1 cellular context compared by ENCODE assay signal in genomic region chr18:3585656-3586509, GRCh38.
TF ChIP-seq lines count a peak whose summit lies in the region.

No MANE protein-coding gene starts in this region.

TF ChIP-seq in K562, 482 proteins besides CTCF, POLR2A, EP300 and RAD21 (continued from another document and continues in another):
- TF ChIP-seq CAMTA2 (CRISPR knock-in tag; conservative IDR thresholded peaks at IDR 0.05), result no peak
- TF ChIP-seq HDAC8 (tag; IDR thresholded peaks at IDR 0.05), result no peak
- no peak; the same call in 1 of the 2 replicates for TF ChIP-seq MTA3 (IDR thresholded peaks at IDR 0.05; ENCODE audit: borderline replicate concordance)
- no peak for TF ChIP-seq FOXA3 (CRISPR knock-in tag; conservative IDR thresholded peaks at IDR 0.05 in 1 of 2, IDR thresholded peaks at IDR 0.05 in 1 of 2)
- no peak for TF ChIP-seq ZNF274 (IDR thresholded peaks at IDR 0.05; ENCODE audit: borderline replicate concordance, low read depth, low read length)
- TF ChIP-seq SAFB (IDR thresholded peaks at IDR 0.05; ENCODE audit: borderline replicate concordance, low read depth, low read length), result no peak
- TF ChIP-seq TCF15 (CRISPR knock-in tag; IDR thresholded peaks at IDR 0.05), result no peak
- TF ChIP-seq ZNF140 (CRISPR knock-in tag; IDR thresholded peaks at IDR 0.05), result no peak
- no peak for TF ChIP-seq HEY1 (CRISPR knock-in tag; IDR thresholded peaks at IDR 0.05; ENCODE audit: borderline replicate concordance)
- no peak for TF ChIP-seq YBX1 (IDR thresholded peaks at IDR 0.05)
- TF ChIP-seq SMARCB1 (IDR thresholded peaks at IDR 0.05; ENCODE audit: insufficient read length, low read depth), result no peak
- peak; percentile 61; the same call in 1 of the 2 replicates for TF ChIP-seq USF1 (CRISPR knock-in tag; IDR thresholded peaks at IDR 0.05)
- TF ChIP-seq CBX8 (IDR thresholded peaks at IDR 0.05; ENCODE audit: borderline replicate concordance, extremely low read depth, low read depth, low read length, poor library complexity, severe bottlenecking), result no peak
- no peak for TF ChIP-seq SNRNP70 (optimal IDR thresholded peaks at IDR 0.05; ENCODE audit: low read depth, low read length)
- TF ChIP-seq SIN3A (IDR thresholded peaks at IDR 0.05; ENCODE audit: borderline replicate concordance in 2 of 2, control insufficient read depth in 1 of 2, low read depth in 2 of 2, low read length in 2 of 2), result no peak
- no peak for TF ChIP-seq RREB1 (CRISPR knock-in tag; IDR thresholded peaks at IDR 0.05)
- no peak for TF ChIP-seq BRCA1 (IDR thresholded peaks at IDR 0.05)
- no peak for TF ChIP-seq BRCA1 (CRISPR knock-in tag; IDR thresholded peaks at IDR 0.05)
- TF ChIP-seq ETV6 (IDR thresholded peaks at IDR 0.05; ENCODE audit: borderline replicate concordance in 1 of 2, low read depth in 2 of 2, low read length in 1 of 2), result no peak
- no peak for TF ChIP-seq ETV6 (CRISPR knock-in tag; IDR thresholded peaks at IDR 0.05; ENCODE audit: borderline replicate concordance)
- peak; percentile 97 for TF ChIP-seq ARID3A (IDR thresholded peaks at IDR 0.05; ENCODE audit: borderline replicate concordance, low read depth, low read length)
- no peak for TF ChIP-seq ZFPM2 (CRISPR knock-in tag; IDR thresholded peaks at IDR 0.05)
- TF ChIP-seq CHD7 (IDR thresholded peaks at IDR 0.05; ENCODE audit: low read depth, low read length), result no peak
- TF ChIP-seq LCOR (CRISPR knock-in tag; IDR thresholded peaks at IDR 0.05), result 0 out of 2 replicates have a peak, but pooled peaks have one; percentile 57
- TF ChIP-seq GTF3C2 (IDR thresholded peaks at IDR 0.05; ENCODE audit: borderline replicate concordance, extremely low read depth, insufficient read length), result no peak
- no peak for TF ChIP-seq SIN3B (IDR thresholded peaks at IDR 0.05; ENCODE audit: low read depth)
- TF ChIP-seq ZC3H11A (IDR thresholded peaks at IDR 0.05; ENCODE audit: low read depth, low read length), result no peak
- no peak for TF ChIP-seq TGIF2 (CRISPR knock-in tag; IDR thresholded peaks at IDR 0.05)
- no peak for TF ChIP-seq TAF1 (IDR thresholded peaks at IDR 0.05; ENCODE audit: control insufficient read depth, extremely low read depth, insufficient read depth, low read length, severe bottlenecking)
- peak; percentile 77 for TF ChIP-seq CTCFL (IDR thresholded peaks at IDR 0.05; ENCODE audit: borderline replicate concordance, insufficient read depth, low read depth, low read length, poor library complexity, severe bottlenecking)
